25 cellular contexts compared by ENCODE assay signal in the genomic region with DNA sequence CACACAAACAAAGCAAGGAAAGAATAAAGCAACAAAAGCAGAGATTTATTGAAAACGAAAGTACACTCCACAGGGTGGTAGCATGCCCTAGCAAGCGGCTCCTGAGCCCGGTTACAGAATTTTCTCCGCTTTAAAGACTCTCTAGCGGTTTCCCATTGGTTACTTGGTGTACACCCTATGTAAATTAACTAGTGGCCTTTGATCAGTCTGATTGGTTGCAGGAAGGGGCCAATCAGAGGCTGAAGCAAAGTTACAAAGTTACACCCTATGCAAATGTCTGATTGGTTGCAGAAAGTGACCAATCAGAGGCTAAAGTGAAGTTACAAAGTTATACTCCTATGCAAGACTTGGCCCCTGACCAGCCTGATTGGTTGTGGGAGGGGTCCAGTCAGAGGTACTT.
DNase-seq lines count a peak whose midpoint lies in the region; ATAC-seq and FAIRE-seq lines count a peak whose summit lies in the region.
"Had no signal": no experiment of that assay in that cellular context is flagged by ENCODE, and none has a peak within 500 bp of the region (broad histone marks: within the 10 kb centered on the region; RNA-seq: fewer than 3 reads in every experiment).

No MANE protein-coding gene starts in this region.

- no peaks in the 10 kb centered on the region for H3K27me3 Mint-ChIP-seq in activated CD4-positive, alpha-beta T cell treated with anti-CD3 and anti-CD28 coated beads, Interleukin-2, amount 10 ng/mL, durations not matched to agents 7 days and 5 days
- no peaks in the 10 kb centered on the region for H3K27me3 Mint-ChIP-seq in T-helper 17 cell
- no peaks in the 10 kb centered on the region for H3K27me3 Mint-ChIP-seq in naive thymus-derived CD4-positive, alpha-beta T cell
- H3K27me3 Mint-ChIP-seq: activated CD4-positive, alpha-beta memory T cell treated with anti-CD3 and anti-CD28 coated beads, Interleukin-2, amount 10 ng/mL, durations not matched to agents 7 days and 5 days; activated naive CD4-positive, alpha-beta T cell treated with anti-CD3 and anti-CD28 coated beads, Interleukin-2, amount 50 U/mL, for 24 hours; natural killer cell treated with Interleukin-12 subunit alpha and Interleukin-12 subunit beta and Interleukin-15 and Interleukin-18, amount 100 ng/mL, for 72 hours had no signal

- peaks cover 21 to 45% of the 10 kb centered on the region in 2 donors for H3K4me1 ChIP-seq in naive thymus-derived CD4-positive, alpha-beta T cell (ENCODE audit: control insufficient read depth in 2 of 2, insufficient read depth in 2 of 2, low read length in 2 of 2)
- H3K4me1 ChIP-seq: BE2C, parathyroid adenoma had no signal

- no peak for ATAC-seq in T-helper 17 cell
- ATAC-seq in naive thymus-derived CD4-positive, alpha-beta T cell: no peak
- no peak for ATAC-seq in HG03159 (IDR thresholded peaks at IDR 0.05; ENCODE audit: unreplicated experiment)
- ATAC-seq: left colon; natural killer cell treated with Interleukin-12 subunit alpha and Interleukin-12 subunit beta and Interleukin-15 and Interleukin-18, amount 100 ng/mL, for 72 hours; sciatic nerve had no signal

- H3K36me3 ChIP-seq in naive thymus-derived CD4-positive, alpha-beta T cell (ENCODE audit: control insufficient read depth in 2 of 3, insufficient read depth in 3 of 3, low read length in 3 of 3): no peaks in the 10 kb centered on the region
- H3K36me3 ChIP-seq: BE2C, vagina had no signal

- intact Hi-C loops in naive thymus-derived CD4-positive, alpha-beta T cell (cut with micrococcal nuclease): loop anchor here (10.0 kb wide), 2 partner anchors 153 to 263 kb away; a partner anchor contains a TSS
- intact Hi-C loops in posterior cingulate gyrus (cut with DNase I): no loop called here

- no peaks in the 10 kb centered on the region for H3K27me3 ChIP-seq in naive thymus-derived CD4-positive, alpha-beta T cell (ENCODE audit: control insufficient read depth in 2 of 2, insufficient read depth in 2 of 2, low read length in 2 of 2)
- H3K27me3 ChIP-seq: BE2C, vagina had no signal

- H3K36me3 Mint-ChIP-seq in activated CD4-positive, alpha-beta T cell treated with anti-CD3 and anti-CD28 coated beads, Interleukin-2, amount 10 ng/mL, durations not matched to agents 7 days and 5 days (ENCODE audit: low read depth): peaks cover 21% of the 10 kb centered on the region
- peaks cover 4% of the 10 kb centered on the region for H3K36me3 Mint-ChIP-seq in T-helper 17 cell (ENCODE audit: low read depth)
- H3K36me3 Mint-ChIP-seq in naive thymus-derived CD4-positive, alpha-beta T cell: peaks cover 2 to 42% (median 5%) of the 10 kb centered on the region in 5 donors

- H3K27ac ChIP-seq in naive thymus-derived CD4-positive, alpha-beta T cell (ENCODE audit: low read depth, low read length): no peak overlapping the region
- H3K27ac ChIP-seq: parathyroid adenoma, vagina had no signal

- no peak for FAIRE-seq in frontal cortex (lab: Jason Lieb, UNC)

- no peaks in the 10 kb centered on the region for H3K9me3 ChIP-seq in T-helper 17 cell (ENCODE audit: control insufficient read depth, low read length, poor library complexity, severe bottlenecking)
- H3K9me3 ChIP-seq in naive thymus-derived CD4-positive, alpha-beta T cell (ENCODE audit: control insufficient read depth in 2 of 3, low read length in 3 of 3): no peaks in the 10 kb centered on the region
- H3K9me3 ChIP-seq: BE2C, vagina had no signal

- no peak for DNase-seq in activated CD4-positive, alpha-beta T cell treated with anti-CD3 and anti-CD28 coated beads, Interleukin-2, amount 10 ng/mL, durations not matched to agents 7 days and 5 days
- no peak for DNase-seq in activated CD4-positive, alpha-beta T cell treated with anti-CD3 and anti-CD28 coated beads, Interleukin-2, amount 50 U/mL, for 48 hours
- DNase-seq in M059J (ENCODE audit: low read depth) (peak; percentile 54), T-helper 17 cell (no peak), frontal cortex (ENCODE audit: low spot score in 2 of 2) (no peak), posterior cingulate gyrus (no peak)
- no peak for DNase-seq in naive thymus-derived CD4-positive, alpha-beta T cell
- DNase-seq: activated B cell treated with CpG ODN at 0.5 μM for 24 hours; activated CD4-positive, alpha-beta memory T cell treated with anti-CD3 and anti-CD28 coated beads, Interleukin-2, amount 10 ng/mL, durations not matched to agents 7 days and 5 days; activated T-cell treated with anti-CD3 and anti-CD28 coated beads, Interleukin-2, amount 50 U/mL, for 48 hours; BE2C; glutamatergic neuron; IMR-90; left colon; mesendoderm; NCI-H1105; NCI-H526 treated with DMSO at 0.1 percent for 48 hours; SHP77 treated with DMSO at 0.1 percent for 48 hours; T-helper 1 cell had no signal

- peaks cover 62% of the 10 kb centered on the region for H3K4me1 Mint-ChIP-seq in activated CD4-positive, alpha-beta T cell treated with anti-CD3 and anti-CD28 coated beads, Interleukin-2, amount 10 ng/mL, durations not matched to agents 7 days and 5 days
- H3K4me1 Mint-ChIP-seq in T-helper 17 cell: peaks cover 41% of the 10 kb centered on the region
- H3K4me1 Mint-ChIP-seq in naive thymus-derived CD4-positive, alpha-beta T cell: peaks cover 41 to 85% (median 70%) of the 10 kb centered on the region in 7 donors

- H3K9me3 Mint-ChIP-seq in activated CD4-positive, alpha-beta T cell treated with anti-CD3 and anti-CD28 coated beads, Interleukin-2, amount 10 ng/mL, durations not matched to agents 7 days and 5 days: peaks cover 22% of the 10 kb centered on the region
- H3K9me3 Mint-ChIP-seq in naive thymus-derived CD4-positive, alpha-beta T cell: peaks cover 1 to 7% (median 2%) of the 10 kb centered on the region in 11 donors
- H3K9me3 Mint-ChIP-seq: activated B cell treated with CpG ODN at 0.5 μM for 24 hours; natural killer cell treated with Interleukin-12 subunit alpha and Interleukin-12 subunit beta and Interleukin-15 and Interleukin-18, amount 100 ng/mL, for 72 hours had no signal

- H3K27ac Mint-ChIP-seq in activated CD4-positive, alpha-beta T cell treated with anti-CD3 and anti-CD28 coated beads, Interleukin-2, amount 10 ng/mL, durations not matched to agents 7 days and 5 days: peak overlapping the region; percentile 51
- peak overlapping the region; percentile 95 for H3K27ac Mint-ChIP-seq in T-helper 17 cell
- peak overlapping the region in 8 of 9 donors; percentile 59 to 95 (median 90) for H3K27ac Mint-ChIP-seq in naive thymus-derived CD4-positive, alpha-beta T cell
- H3K27ac Mint-ChIP-seq: activated B cell treated with CpG ODN at 0.5 μM for 24 hours; activated CD4-positive, alpha-beta memory T cell treated with anti-CD3 and anti-CD28 coated beads, Interleukin-2, amount 10 ng/mL, durations not matched to agents 7 days and 5 days; natural killer cell treated with Interleukin-12 subunit alpha and Interleukin-12 subunit beta and Interleukin-15 and Interleukin-18, amount 100 ng/mL, for 72 hours had no signal

- no peak overlapping the region for H3K4me3 ChIP-seq in naive thymus-derived CD4-positive, alpha-beta T cell (ENCODE audit: low read length)
- H3K4me3 ChIP-seq: vagina had no signal

- CTCF ChIA-PET in activated CD4-positive, alpha-beta T cell treated with anti-CD3 and anti-CD28 coated beads, Interleukin-2, amount 10 ng/mL, durations not matched to agents 7 days and 5 days (lab: Charles Lee): no interaction called here
- CTCF ChIA-PET in naive thymus-derived CD4-positive, alpha-beta T cell (lab: Charles Lee): no interaction called here

- POLR2A ChIA-PET in activated CD4-positive, alpha-beta T cell treated with anti-CD3 and anti-CD28 coated beads, Interleukin-2, amount 10 ng/mL, durations not matched to agents 7 days and 5 days (lab: Charles Lee): no interaction called here
- POLR2A ChIA-PET in naive thymus-derived CD4-positive, alpha-beta T cell (lab: Charles Lee): no interaction called here

- H3K4me3 Mint-ChIP-seq in activated CD4-positive, alpha-beta T cell treated with anti-CD3 and anti-CD28 coated beads, Interleukin-2, amount 10 ng/mL, durations not matched to agents 7 days and 5 days: no peak overlapping the region
- H3K4me3 Mint-ChIP-seq in T-helper 17 cell: no peak overlapping the region
- peak overlapping the region in 5 of 10 donors; percentile 29 to 50 (median 39) for H3K4me3 Mint-ChIP-seq in naive thymus-derived CD4-positive, alpha-beta T cell
- H3K4me3 Mint-ChIP-seq: activated B cell treated with CpG ODN at 0.5 μM for 24 hours; activated CD4-positive, alpha-beta memory T cell treated with anti-CD3 and anti-CD28 coated beads, Interleukin-2, amount 10 ng/mL, durations not matched to agents 7 days and 5 days; activated naive CD4-positive, alpha-beta T cell treated with anti-CD3 and anti-CD28 coated beads, Interleukin-2, amount 50 U/mL, for 24 hours; natural killer cell treated with Interleukin-12 subunit alpha and Interleukin-12 subunit beta and Interleukin-15 and Interleukin-18, amount 100 ng/mL, for 72 hours had no signal
